1 cellular context compared by ENCODE assay signal in genomic region chr13:94708971-94709614, GRCh38.
TF ChIP-seq lines count a peak whose summit lies in the region.

No MANE protein-coding gene starts in this region.

TF ChIP-seq in neural cell, 6 proteins besides CTCF, POLR2A, EP300 and RAD21 (continued from another document):
- TF ChIP-seq REST (IDR thresholded peaks at IDR 0.05; ENCODE audit: borderline replicate concordance): no peak
